11 cellular contexts compared by ENCODE assay signal in genomic region chr7:25456467-25457171, GRCh38.
DNase-seq lines count a peak whose midpoint lies in the region; ATAC-seq and TF ChIP-seq lines count a peak whose summit lies in the region.
"Had no signal": no experiment of that assay in that cellular context is flagged by ENCODE, and none has a peak within 500 bp of the region (broad histone marks: within the 10 kb centered on the region; RNA-seq: fewer than 3 reads in every experiment).

No MANE protein-coding gene starts in this region.

- H3K36me3 ChIP-seq in WERI-Rb-1, result no peaks in the 10 kb centered on the region
- H3K36me3 ChIP-seq in right lobe of liver, result no peaks in the 10 kb centered on the region
- no peaks in the 10 kb centered on the region for H3K36me3 ChIP-seq in thoracic aorta

- 44% methylated on average over 8 of the region's 8 CpGs for WGBS in right lobe of liver (ENCODE audit: insufficient coverage, low coverage, low lambda C conversion rate, missing lambda C conversion rate)

- peak; percentile 85 to 87 (median 86) for ATAC-seq in right lobe of liver
- ATAC-seq in thoracic aorta (ENCODE audit: insufficient number of reproducible peaks, low FRiP score, low read depth), result peak; percentile 33

- DNase-seq in NCI-H1694 treated with DMSO at 0.1 percent for 48 hours (lab: John Stamatoyannopoulos, UW) (peak; percentile 11), NCI-H1694 (lab: John Stamatoyannopoulos, UW) (no peak), WERI-Rb-1 (peak; percentile 38), right lobe of liver (peak in 1 of 3 donors; percentile 58), thoracic aorta (ENCODE audit: low spot score) (no peak)
- no peak for DNase-seq in T-helper 2 cell treated with Interferon-gamma antibody and Interleukin-4, amounts not matched to agents 5 μg/mL and 100 μg/mL, for 36 hours (ENCODE audit: low spot score)
- DNase-seq in activated naive CD4-positive, alpha-beta T cell treated with anti-CD3 and anti-CD28 coated beads, Interleukin-2, amount 10 ng/mL, durations not matched to agents 7 days and 5 days, result no peak
- no peak for DNase-seq in activated CD8-positive, alpha-beta memory T cell treated with anti-CD3 and anti-CD28 coated beads, Interleukin-2, amount 50 U/mL, for 4 hours
- DNase-seq: activated CD4-positive, alpha-beta T cell treated with anti-CD3 and anti-CD28 coated beads for 48 hours; activated naive CD4-positive, alpha-beta T cell treated with anti-CD3 and anti-CD28 coated beads, Interleukin-2, amount 50 U/mL, for 16 hours; NCI-H2081 treated with DMSO at 0.1 percent for 48 hours had no signal

- CTCF ChIA-PET in activated naive CD4-positive, alpha-beta T cell treated with anti-CD3 and anti-CD28 coated beads, Interleukin-2, amount 10 ng/mL, durations not matched to agents 7 days and 5 days (lab: Charles Lee), result no interaction called here

- H3K9me3 Mint-ChIP-seq in T-helper 2 cell treated with Interferon-gamma antibody and Interleukin-4, amounts not matched to agents 5 μg/mL and 100 μg/mL, for 36 hours, result no peaks in the 10 kb centered on the region
- H3K9me3 Mint-ChIP-seq in activated naive CD4-positive, alpha-beta T cell treated with anti-CD3 and anti-CD28 coated beads, Interleukin-2, amount 10 ng/mL, durations not matched to agents 7 days and 5 days, result no peaks in the 10 kb centered on the region

- TF ChIP-seq CTCF in WERI-Rb-1 (IDR thresholded peaks at IDR 0.05; ENCODE audit: low read depth, low read length), result no peak
- no peak for TF ChIP-seq CTCF in right lobe of liver (IDR thresholded peaks at IDR 0.05)
- no peak for TF ChIP-seq CTCF in thoracic aorta (IDR thresholded peaks at IDR 0.05)

- intact Hi-C loops in right lobe of liver (cut with DNase I), result no loop called here

- H3K27ac Mint-ChIP-seq in T-helper 2 cell treated with Interferon-gamma antibody and Interleukin-4, amounts not matched to agents 5 μg/mL and 100 μg/mL, for 36 hours, result no peak overlapping the region
- H3K27ac Mint-ChIP-seq in activated naive CD4-positive, alpha-beta T cell treated with anti-CD3 and anti-CD28 coated beads, Interleukin-2, amount 10 ng/mL, durations not matched to agents 7 days and 5 days, result no peak overlapping the region

- H3K27me3 ChIP-seq in WERI-Rb-1 (ENCODE audit: insufficient read depth, low read depth, severe bottlenecking) (no peaks in the 10 kb centered on the region), right lobe of liver (no peaks in the 10 kb centered on the region), thoracic aorta (replicated peaks; ENCODE audit: insufficient read depth) (no peaks in the 10 kb centered on the region)

- peaks cover 14% of the 10 kb centered on the region for H3K27me3 Mint-ChIP-seq in T-helper 2 cell treated with Interferon-gamma antibody and Interleukin-4, amounts not matched to agents 5 μg/mL and 100 μg/mL, for 36 hours (ENCODE audit: low read depth)
- H3K27me3 Mint-ChIP-seq in activated naive CD4-positive, alpha-beta T cell treated with anti-CD3 and anti-CD28 coated beads, Interleukin-2, amount 10 ng/mL, durations not matched to agents 7 days and 5 days, result no peaks in the 10 kb centered on the region

- H3K36me3 Mint-ChIP-seq in T-helper 2 cell treated with Interferon-gamma antibody and Interleukin-4, amounts not matched to agents 5 μg/mL and 100 μg/mL, for 36 hours (ENCODE audit: low read depth), result no peaks in the 10 kb centered on the region
- H3K36me3 Mint-ChIP-seq in activated naive CD4-positive, alpha-beta T cell treated with anti-CD3 and anti-CD28 coated beads, Interleukin-2, amount 10 ng/mL, durations not matched to agents 7 days and 5 days, result no peaks in the 10 kb centered on the region

- H3K4me1 Mint-ChIP-seq in T-helper 2 cell treated with Interferon-gamma antibody and Interleukin-4, amounts not matched to agents 5 μg/mL and 100 μg/mL, for 36 hours (ENCODE audit: low read depth), result no peaks in the 10 kb centered on the region
- no peaks in the 10 kb centered on the region for H3K4me1 Mint-ChIP-seq in activated naive CD4-positive, alpha-beta T cell treated with anti-CD3 and anti-CD28 coated beads, Interleukin-2, amount 10 ng/mL, durations not matched to agents 7 days and 5 days

- H3K4me3 ChIP-seq in WERI-Rb-1 (ENCODE audit: low read depth, low read length) (no peak overlapping the region), right lobe of liver (no peak overlapping the region), thoracic aorta (peak overlapping the region; percentile 25)

- H3K27ac ChIP-seq in WERI-Rb-1 (no peak overlapping the region), right lobe of liver (no peak overlapping the region), thoracic aorta (peak overlapping the region; percentile 58 to 82)

- H3K9me3 ChIP-seq in WERI-Rb-1 (ENCODE audit: severe bottlenecking), result no peaks in the 10 kb centered on the region
- H3K9me3 ChIP-seq in right lobe of liver, result no peaks in the 10 kb centered on the region
- H3K9me3 ChIP-seq in thoracic aorta, result no peaks in the 10 kb centered on the region

- no peak for TF ChIP-seq POLR2A in right lobe of liver (IDR thresholded peaks at IDR 0.05)

- no peak overlapping the region for H3K4me3 Mint-ChIP-seq in T-helper 2 cell treated with Interferon-gamma antibody and Interleukin-4, amounts not matched to agents 5 μg/mL and 100 μg/mL, for 36 hours
- no peak overlapping the region for H3K4me3 Mint-ChIP-seq in activated naive CD4-positive, alpha-beta T cell treated with anti-CD3 and anti-CD28 coated beads, Interleukin-2, amount 10 ng/mL, durations not matched to agents 7 days and 5 days

- H3K4me1 ChIP-seq in right lobe of liver (peaks cover 0 to 13% (median 4%) of the 10 kb centered on the region in 4 donors), thoracic aorta (ENCODE audit: control insufficient read depth in 1 of 2, low read depth in 2 of 2) (peaks cover 16 to 56% of the 10 kb centered on the region in 2 donors)

Comparison
In these comparisons a context has a peak if more than half of its experiments do, and no peak if none do; other contexts are left out.
1. DNase-seq: peak in NCI-H1694 treated with DMSO at 0.1 percent for 48 hours (single experiment) and WERI-Rb-1 (single experiment); none in NCI-H1694 (single experiment), thoracic aorta (single experiment), T-helper 2 cell treated with Interferon-gamma antibody and Interleukin-4, amounts not matched to agents 5 μg/mL and 100 μg/mL, for 36 hours (single experiment), activated naive CD4-positive, alpha-beta T cell treated with anti-CD3 and anti-CD28 coated beads, Interleukin-2, amount 10 ng/mL, durations not matched to agents 7 days and 5 days (single experiment) and activated CD8-positive, alpha-beta memory T cell treated with anti-CD3 and anti-CD28 coated beads, Interleukin-2, amount 50 U/mL, for 4 hours (single experiment).
2. H3K27ac ChIP-seq: peak in thoracic aorta (2 of 2); none in WERI-Rb-1 (single experiment) and right lobe of liver (0 of 3).